Comparison of ENCODE assay signal across 17 cellular contexts in genomic region chr15:51908312-51908711, GRCh38.
A peak's percentile ranks its signal among the peaks of the same experiment; 100 is the strongest.
DNase-seq lines count a peak whose midpoint lies in the region; ATAC-seq and TF ChIP-seq lines count a peak whose summit lies in the region.
"Had no signal": no experiment of that assay in that cellular context is flagged by ENCODE, and none has a peak within 500 bp of the region (broad histone marks: within the 10 kb centered on the region; RNA-seq: fewer than 3 reads in every experiment).

No MANE protein-coding gene starts in this region.

- DNase-seq in HCEC 1CT (peak; percentile 9), foreskin melanocyte (peak; percentile 23), retinal pigment epithelial cell (ENCODE audit: low read depth) (peak; percentile 25), aorta (no peak), gastrocnemius medialis (no peak), psoas muscle (no peak)
- DNase-seq: activated CD4-positive, alpha-beta memory T cell treated with anti-CD3 and anti-CD28 coated beads for 36 hours; activated naive CD8-positive, alpha-beta T cell treated with anti-CD3 and anti-CD28 coated beads, Interleukin-2, amount 50 U/mL, for 24 hours; activated T-cell treated with anti-CD3 and anti-CD28 coated beads, Interleukin-2, amount 50 U/mL, for 72 hours; DMS79; Kasumi-1; left ventricle myocardium superior; naive B cell; NCI-H146; NCI-H446 had no signal

- no peak for TF ChIP-seq CTCF in retinal pigment epithelial cell (conservative IDR thresholded peaks at IDR 0.05; ENCODE audit: low read depth, low read length)
- TF ChIP-seq CTCF in gastrocnemius medialis (IDR thresholded peaks at IDR 0.05 in 4 of 5, conservative IDR thresholded peaks at IDR 0.05 in 1 of 5), result no peak
- no peak for TF ChIP-seq CTCF in psoas muscle (IDR thresholded peaks at IDR 0.05)

- H3K4me1 ChIP-seq in aorta (ENCODE audit: control insufficient read depth in 1 of 2, insufficient read depth in 2 of 2, low read length in 2 of 2) (no peaks in the 10 kb centered on the region), gastrocnemius medialis (no peaks in the 10 kb centered on the region), psoas muscle (no peaks in the 10 kb centered on the region)
- H3K4me1 ChIP-seq: prostate gland had no signal

- WGBS in aorta, 2 donors, result 96 to 100% methylated on average over 1 of the region's 1 CpG
- WGBS in psoas muscle, 3 donors, result 96 to 99% (median 97%) methylated on average over 1 of the region's 1 CpG

- no peaks in the 10 kb centered on the region for H3K9me3 ChIP-seq in aorta (ENCODE audit: control insufficient read depth, low read length)
- H3K9me3 ChIP-seq in gastrocnemius medialis, result no peaks in the 10 kb centered on the region
- no peaks in the 10 kb centered on the region for H3K9me3 ChIP-seq in psoas muscle
- H3K9me3 ChIP-seq: prostate gland had no signal

- H3K27me3 ChIP-seq in aorta (ENCODE audit: control insufficient read depth in 1 of 2, insufficient read depth in 2 of 2, low read length in 1 of 2), result no peaks in the 10 kb centered on the region
- no peaks in the 10 kb centered on the region for H3K27me3 ChIP-seq in gastrocnemius medialis
- H3K27me3 ChIP-seq in psoas muscle (ENCODE audit: insufficient read depth in 3 of 3, low read length in 2 of 3), result no peaks in the 10 kb centered on the region

- peak; percentile 59; the same call in 2 of the 3 replicates for ATAC-seq in SK-N-SH treated with all-trans-retinoic acid at 6 μM for 48 hours
- no peak for ATAC-seq in aorta (ENCODE audit: low FRiP score)
- ATAC-seq in gastrocnemius medialis, result no peak
- ATAC-seq in psoas muscle, result no peak
- ATAC-seq: left ventricle myocardium superior had no signal

- TF ChIP-seq POLR2A in gastrocnemius medialis (IDR thresholded peaks at IDR 0.05), result no peak

- no peak overlapping the region for H3K27ac ChIP-seq in aorta (ENCODE audit: low read depth in 1 of 2, low read length in 2 of 2)
- H3K27ac ChIP-seq in gastrocnemius medialis, result no peak overlapping the region
- H3K27ac ChIP-seq in psoas muscle, result no peak overlapping the region

- in situ Hi-C loops in gastrocnemius medialis (cut with MboI; ENCODE audit: low sequenced_read_pairs in 4 of 4), result no loop called here

- intact Hi-C loops in aorta (cut with DNase I), result no loop called here
- intact Hi-C loops in gastrocnemius medialis (cut with DNase I; ENCODE audit: low total_unique reads), result no loop called here
- intact Hi-C loops in psoas muscle (cut with DNase I), result no loop called here

- H3K36me3 ChIP-seq in aorta (ENCODE audit: control insufficient read depth in 1 of 2, insufficient read depth in 2 of 2, low read length in 1 of 2) (peaks cover 4 to 5% of the 10 kb centered on the region in 2 donors), gastrocnemius medialis (peaks cover 0 to 23% of the 10 kb centered on the region in 2 donors), psoas muscle (ENCODE audit: insufficient read depth in 1 of 2, low read depth in 1 of 2) (peaks cover 0 to 69% of the 10 kb centered on the region in 2 donors)
- H3K36me3 ChIP-seq: prostate gland had no signal

- H3K4me3 ChIP-seq in retinal pigment epithelial cell (ENCODE audit: low read length) (no peak overlapping the region), aorta (ENCODE audit: low read length in 2 of 2) (no peak overlapping the region), gastrocnemius medialis (no peak overlapping the region), psoas muscle (no peak overlapping the region)
- H3K4me3 ChIP-seq: prostate gland had no signal

TF ChIP-seq in SK-N-SH treated with all-trans-retinoic acid at 6 μM for 48 hours, 23 proteins besides CTCF, POLR2A, EP300 and RAD21:
- TF ChIP-seq ZNF70 (CRISPR knock-in tag; IDR thresholded peaks at IDR 0.05) (no peak), ZNF8 (CRISPR knock-in tag; IDR thresholded peaks at IDR 0.05) (no peak), ZFP30 (CRISPR knock-in tag; IDR thresholded peaks at IDR 0.05) (no peak), ZC3H10 (CRISPR knock-in tag; IDR thresholded peaks at IDR 0.05) (no peak), SNAI2 (CRISPR knock-in tag; IDR thresholded peaks at IDR 0.05) (no peak), OSR1 (CRISPR knock-in tag; IDR thresholded peaks at IDR 0.05) (no peak), TOX (CRISPR knock-in tag; IDR thresholded peaks at IDR 0.05; ENCODE audit: borderline replicate concordance) (no peak), CSRNP3 (CRISPR knock-in tag; IDR thresholded peaks at IDR 0.05) (no peak), RARB (CRISPR knock-in tag; IDR thresholded peaks at IDR 0.05) (no peak), BACH2 (CRISPR knock-in tag; IDR thresholded peaks at IDR 0.05; ENCODE audit: borderline replicate concordance) (no peak), CREB5 (CRISPR knock-in tag; IDR thresholded peaks at IDR 0.05; ENCODE audit: low read depth) (no peak), ESRRG (CRISPR knock-in tag; IDR thresholded peaks at IDR 0.05) (no peak), ZFP3 (CRISPR knock-in tag; IDR thresholded peaks at IDR 0.05) (no peak)
TF ChIP-seq in SK-N-SH treated with all-trans-retinoic acid at 6 μM for 48 hours: peak in this region for 0.

Comparison
In these comparisons a context has a peak if more than half of its experiments do, and no peak if none do; other contexts are left out.
1. DNase-seq: peak in HCEC 1CT (single experiment), foreskin melanocyte (single experiment) and retinal pigment epithelial cell (single experiment); none in aorta (0 of 2), gastrocnemius medialis (0 of 2) and psoas muscle (0 of 2).